ENCODE assay signal across 17 cellular contexts in the genomic region with DNA sequence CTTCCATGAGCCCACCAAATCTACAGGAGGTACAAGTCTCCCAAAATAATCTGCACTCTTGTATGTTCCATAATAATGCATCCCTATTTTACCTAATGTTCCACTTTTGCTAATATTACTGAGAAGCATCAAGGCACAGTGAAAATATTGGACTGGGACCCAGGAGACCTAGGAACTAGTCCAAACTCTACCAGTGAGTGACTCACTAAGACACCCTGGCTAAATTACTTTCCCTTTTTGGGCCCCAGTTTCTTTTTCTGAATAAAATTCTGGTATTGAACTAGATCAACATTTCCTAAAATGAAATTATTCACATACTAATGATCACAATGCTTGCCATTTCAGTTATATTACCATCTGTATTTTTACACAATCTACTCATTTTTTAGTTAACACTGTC. TPM values are rescaled to one million over a fixed set of nuclear protein-coding genes. Genes with fewer than 3 reads are reported as not detected.
DNase-seq lines count a peak whose midpoint lies in the region; ATAC-seq and TF ChIP-seq lines count a peak whose summit lies in the region.
"Had no signal": no experiment of that assay in that cellular context is flagged by ENCODE, and none has a peak within 500 bp of the region (broad histone marks: within the 10 kb centered on the region; RNA-seq: fewer than 3 reads in every experiment).

No MANE protein-coding gene starts in this region.

- intact Hi-C loops in body of pancreas (cut with DNase I), result no loop called here

- no peak for DNase-seq in activated naive CD4-positive, alpha-beta T cell treated with Interleukin-2 at 50 U/mL for 16 hours
- peak; percentile 50 for DNase-seq in GM03348 (ENCODE audit: low spot score)
- DNase-seq in body of pancreas, result no peak
- no peak for DNase-seq in stimulated activated naive CD8-positive, alpha-beta T cell treated with anti-CD3 and anti-CD28 coated beads, Interleukin-15, amount 100 ng/mL, for 72 hours
- no peak for DNase-seq in NCI-H524 (lab: John Stamatoyannopoulos, UW)
- DNase-seq in 8988T, result no peak
- DNase-seq: CD8-positive, alpha-beta memory T cell; DND-41; H9; Karpas-422; NCI-H187 treated with DMSO at 0.1 percent for 48 hours; NCI-H2171 treated with DMSO at 0.1 percent for 48 hours; NCI-H82 had no signal

- H3K36me3 Mint-ChIP-seq in activated naive CD4-positive, alpha-beta T cell treated with anti-CD3 and anti-CD28 coated beads, Interleukin-2, amount 50 U/mL, for 24 hours, result peaks cover 36% of the 10 kb centered on the region

- no peak for TF ChIP-seq CTCF in body of pancreas (IDR thresholded peaks at IDR 0.05)

- no peaks in the 10 kb centered on the region for H3K27me3 Mint-ChIP-seq in activated naive CD4-positive, alpha-beta T cell treated with anti-CD3 and anti-CD28 coated beads, Interleukin-2, amount 50 U/mL, for 24 hours
- no peaks in the 10 kb centered on the region for H3K27me3 Mint-ChIP-seq in stimulated activated naive CD8-positive, alpha-beta T cell treated with anti-CD3 and anti-CD28 coated beads, Interleukin-15, amount 100 ng/mL, for 72 hours
- H3K27me3 Mint-ChIP-seq: CD8-positive, alpha-beta memory T cell had no signal

- peaks cover 52% of the 10 kb centered on the region for H3K4me1 ChIP-seq in body of pancreas

- no peaks in the 10 kb centered on the region for H3K9me3 ChIP-seq in body of pancreas

- TF ChIP-seq POLR2A in body of pancreas (IDR thresholded peaks at IDR 0.05), result no peak

- no peak overlapping the region for H3K4me3 ChIP-seq in body of pancreas

- peaks cover 41% of the 10 kb centered on the region for H3K4me1 Mint-ChIP-seq in activated naive CD4-positive, alpha-beta T cell treated with anti-CD3 and anti-CD28 coated beads, Interleukin-2, amount 50 U/mL, for 24 hours
- peaks cover 27% of the 10 kb centered on the region for H3K4me1 Mint-ChIP-seq in stimulated activated naive CD8-positive, alpha-beta T cell treated with anti-CD3 and anti-CD28 coated beads, Interleukin-15, amount 100 ng/mL, for 72 hours

- H3K9me3 Mint-ChIP-seq in activated naive CD4-positive, alpha-beta T cell treated with anti-CD3 and anti-CD28 coated beads, Interleukin-2, amount 50 U/mL, for 24 hours, result no peaks in the 10 kb centered on the region
- H3K9me3 Mint-ChIP-seq in stimulated activated naive CD8-positive, alpha-beta T cell treated with anti-CD3 and anti-CD28 coated beads, Interleukin-15, amount 100 ng/mL, for 72 hours, result no peaks in the 10 kb centered on the region
- H3K9me3 Mint-ChIP-seq: CD8-positive, alpha-beta memory T cell; H9 had no signal

- H3K27ac ChIP-seq in body of pancreas, result peak overlapping the region in 3 of 4 donors; percentile 2 to 7 (median 5)

- peaks cover 0 to 3% of the 10 kb centered on the region in 2 donors for H3K36me3 ChIP-seq in body of pancreas (replicated peaks in 1 of 2; ENCODE audit: insufficient read depth in 1 of 2, low read depth in 2 of 2)

- peak overlapping the region; percentile 62 for H3K27ac Mint-ChIP-seq in activated naive CD4-positive, alpha-beta T cell treated with anti-CD3 and anti-CD28 coated beads, Interleukin-2, amount 50 U/mL, for 24 hours
- peak overlapping the region in 1 of 2 donors; percentile 42 for H3K27ac Mint-ChIP-seq in stimulated activated naive CD8-positive, alpha-beta T cell treated with anti-CD3 and anti-CD28 coated beads, Interleukin-15, amount 100 ng/mL, for 72 hours
- H3K27ac Mint-ChIP-seq: H9 had no signal

- no peaks in the 10 kb centered on the region for H3K27me3 ChIP-seq in body of pancreas

- no peak for ATAC-seq in body of pancreas
- peak; percentile 49 for ATAC-seq in stimulated activated naive CD8-positive, alpha-beta T cell treated with anti-CD3 and anti-CD28 coated beads, Interleukin-15, amount 100 ng/mL, for 72 hours
- ATAC-seq in HG03439 (IDR thresholded peaks at IDR 0.05; ENCODE audit: unreplicated experiment), result no peak
- ATAC-seq: Panc1, Right ventricle myocardium inferior had no signal

- H3K4me3 Mint-ChIP-seq in activated naive CD4-positive, alpha-beta T cell treated with anti-CD3 and anti-CD28 coated beads, Interleukin-2, amount 50 U/mL, for 24 hours, result no peak overlapping the region
- H3K4me3 Mint-ChIP-seq in stimulated activated naive CD8-positive, alpha-beta T cell treated with anti-CD3 and anti-CD28 coated beads, Interleukin-15, amount 100 ng/mL, for 72 hours, result peak overlapping the region in 1 of 2 donors; percentile 14
- H3K4me3 Mint-ChIP-seq: CD8-positive, alpha-beta memory T cell; H9 had no signal

RNA-seq across cellular contexts. Expression of a gene that starts 19.6 kb away (rescaled TPM):
- total RNA-seq in body of pancreas, result 10 to 100 TPM; 42.5 to 47.5 TPM

RNA-seq across cellular contexts. Expression of a gene that starts 19.8 kb away (rescaled TPM):
- total RNA-seq in body of pancreas, result 10 to 100 TPM; 11.2 to 16.2 TPM
